9 cellular contexts compared by ENCODE assay signal in genomic region chr10:132539894-132540293, GRCh38. TPM values are rescaled to one million over a fixed set of nuclear protein-coding genes. Genes with fewer than 3 reads are reported as not detected.
DNase-seq lines count a peak whose midpoint lies in the region; ATAC-seq and TF ChIP-seq lines count a peak whose summit lies in the region.
"Had no signal": no experiment of that assay in that cellular context is flagged by ENCODE, and none has a peak within 500 bp of the region (broad histone marks: within the 10 kb centered on the region; RNA-seq: fewer than 3 reads in every experiment).

No MANE protein-coding gene starts in this region.

- H3K4me1 Mint-ChIP-seq in activated naive CD4-positive, alpha-beta T cell treated with anti-CD3 and anti-CD28 coated beads, Interleukin-2, amount 10 ng/mL, durations not matched to agents 7 days and 5 days, result peaks cover 76% of the 10 kb centered on the region
- H3K4me1 Mint-ChIP-seq in activated T-cell treated with anti-CD3 and anti-CD28 coated beads, Interleukin-2, amount 50 U/mL, for 4 hours (ENCODE audit: low read depth), result peaks cover 65% of the 10 kb centered on the region
- peaks cover 21% of the 10 kb centered on the region for H3K4me1 Mint-ChIP-seq in glutamatergic neuron (ENCODE audit: low read depth, unreplicated experiment)

- no peak for TF ChIP-seq CTCF in glutamatergic neuron (IDR thresholded peaks at IDR 0.05; ENCODE audit: partially characterized antibody, unreplicated experiment)

- no peaks in the 10 kb centered on the region for H3K9me3 ChIP-seq in thymus (ENCODE audit: control insufficient read depth)

- H3K9me3 Mint-ChIP-seq in activated naive CD4-positive, alpha-beta T cell treated with anti-CD3 and anti-CD28 coated beads, Interleukin-2, amount 10 ng/mL, durations not matched to agents 7 days and 5 days, result no peaks in the 10 kb centered on the region
- H3K9me3 Mint-ChIP-seq in activated T-cell treated with anti-CD3 and anti-CD28 coated beads, Interleukin-2, amount 50 U/mL, for 4 hours, result no peaks in the 10 kb centered on the region
- peaks cover 4% of the 10 kb centered on the region for H3K9me3 Mint-ChIP-seq in glutamatergic neuron (ENCODE audit: unreplicated experiment)

- peaks cover 7% of the 10 kb centered on the region for H3K27me3 Mint-ChIP-seq in activated naive CD4-positive, alpha-beta T cell treated with anti-CD3 and anti-CD28 coated beads, Interleukin-2, amount 10 ng/mL, durations not matched to agents 7 days and 5 days
- H3K27me3 Mint-ChIP-seq in activated T-cell treated with anti-CD3 and anti-CD28 coated beads, Interleukin-2, amount 50 U/mL, for 4 hours (ENCODE audit: low read depth), result no peaks in the 10 kb centered on the region
- peaks cover 7% of the 10 kb centered on the region for H3K27me3 Mint-ChIP-seq in glutamatergic neuron (ENCODE audit: unreplicated experiment)

- H3K4me1 ChIP-seq in thymus (ENCODE audit: control insufficient read depth, insufficient read depth, low read length), result peaks cover 48% of the 10 kb centered on the region

- peak overlapping the region; percentile 0 for H3K4me3 ChIP-seq in thymus (ENCODE audit: low read length)

- H3K36me3 ChIP-seq in thymus (ENCODE audit: control insufficient read depth, insufficient read depth), result peaks cover 3% of the 10 kb centered on the region

- peak; percentile 57 for DNase-seq in activated naive CD4-positive, alpha-beta T cell treated with anti-CD3 and anti-CD28 coated beads, Interleukin-2, amount 10 ng/mL, durations not matched to agents 7 days and 5 days
- no peak for DNase-seq in activated naive CD4-positive, alpha-beta T cell (lab: John Stamatoyannopoulos, UW)
- no peak for DNase-seq in activated T-cell treated with anti-CD3 and anti-CD28 coated beads, Interleukin-2, amount 50 U/mL, for 4 hours
- DNase-seq in glutamatergic neuron (no peak), cerebellar cortex (ENCODE audit: low spot score) (no peak)
- no peak for DNase-seq in NK-92 treated with Interleukin-12 subunit alpha and Interleukin-12 subunit beta, amount 100 ng/mL, for 24 hours (lab: John Stamatoyannopoulos, UW)
- DNase-seq: DMS153 had no signal

- H3K27ac ChIP-seq in thymus (ENCODE audit: low read depth), result no peak overlapping the region

- no peaks in the 10 kb centered on the region for H3K27me3 ChIP-seq in thymus (ENCODE audit: control insufficient read depth, insufficient read depth)

- H3K4me3 Mint-ChIP-seq in activated naive CD4-positive, alpha-beta T cell treated with anti-CD3 and anti-CD28 coated beads, Interleukin-2, amount 10 ng/mL, durations not matched to agents 7 days and 5 days, result peak overlapping the region; percentile 87
- H3K4me3 Mint-ChIP-seq in activated T-cell treated with anti-CD3 and anti-CD28 coated beads, Interleukin-2, amount 50 U/mL, for 4 hours, result peak overlapping the region; percentile 89
- H3K4me3 Mint-ChIP-seq in glutamatergic neuron (ENCODE audit: unreplicated experiment), result peak overlapping the region; percentile 50

- H3K27ac Mint-ChIP-seq in activated naive CD4-positive, alpha-beta T cell treated with anti-CD3 and anti-CD28 coated beads, Interleukin-2, amount 10 ng/mL, durations not matched to agents 7 days and 5 days, result peak overlapping the region; percentile 93
- H3K27ac Mint-ChIP-seq in glutamatergic neuron (ENCODE audit: unreplicated experiment), result no peak overlapping the region

- CTCF ChIA-PET in activated naive CD4-positive, alpha-beta T cell treated with anti-CD3 and anti-CD28 coated beads, Interleukin-2, amount 10 ng/mL, durations not matched to agents 7 days and 5 days (lab: Charles Lee), result interaction anchor here (0.6 to 3.7 kb wide), 6 partner anchors 11 to 94 kb away, joined by 3 to 25 read pairs (median 4); no protein-coding TSS in a partner anchor

- 34% methylated on average over 5 of the region's 5 CpGs for WGBS in thymus

- ATAC-seq in activated T-cell treated with anti-CD3 and anti-CD28 coated beads, Interleukin-2, amount 50 U/mL, for 4 hours, result peak in 1 of 2 donors; percentile 8
- ATAC-seq in HG03439 (IDR thresholded peaks at IDR 0.05; ENCODE audit: unreplicated experiment), result no peak

- peaks cover 20% of the 10 kb centered on the region for H3K36me3 Mint-ChIP-seq in activated naive CD4-positive, alpha-beta T cell treated with anti-CD3 and anti-CD28 coated beads, Interleukin-2, amount 10 ng/mL, durations not matched to agents 7 days and 5 days
- peaks cover 3% of the 10 kb centered on the region for H3K36me3 Mint-ChIP-seq in activated T-cell treated with anti-CD3 and anti-CD28 coated beads, Interleukin-2, amount 50 U/mL, for 4 hours (ENCODE audit: insufficient read depth)
- H3K36me3 Mint-ChIP-seq in glutamatergic neuron (ENCODE audit: unreplicated experiment), result no peaks in the 10 kb centered on the region

RNA-seq across cellular contexts. Expression of gene INPP5A, which starts 2.3 kb away (rescaled TPM):
- 1 to 10 TPM; 5.8 to 8.8 (median 6.9) TPM for total RNA-seq in activated T-cell treated with anti-CD3 and anti-CD28 coated beads, Interleukin-2, amount 50 U/mL, for 4 hours
- 36.3 TPM for total RNA-seq in glutamatergic neuron (ENCODE audit: unreplicated experiment)
- polyA plus RNA-seq in thymus, result 14.6 TPM
